ENCODE assay signal across 10 cellular contexts in genomic region chr17:57903961-57904360, GRCh38. TPM values are rescaled to one million over a fixed set of nuclear protein-coding genes. Genes with fewer than 3 reads are reported as not detected.
A peak's percentile ranks its signal among the peaks of the same experiment; 100 is the strongest.
DNase-seq lines count a peak whose midpoint lies in the region; ATAC-seq and TF ChIP-seq lines count a peak whose summit lies in the region.
"Had no signal": no experiment of that assay in that cellular context is flagged by ENCODE, and none has a peak within 500 bp of the region (broad histone marks: within the 10 kb centered on the region; RNA-seq: fewer than 3 reads in every experiment).

No MANE protein-coding gene starts in this region.

- no peak for ATAC-seq in T-cell (replicated peaks in 1 of 4)
- no peak for ATAC-seq in stimulated activated effector memory CD8-positive, alpha-beta T cell treated with anti-CD3 and anti-CD28 coated beads, Interleukin-12 subunit alpha, Interleukin-12 subunit beta, amount 100 ng/mL, for 72 hours

- CTCF ChIA-PET in T-cell (lab: Charles Lee) = no interaction called here
- CTCF ChIA-PET in activated CD4-positive, alpha-beta memory T cell treated with anti-CD3 and anti-CD28 coated beads for 36 hours (lab: Charles Lee) = interaction anchor here (1.0 to 2.7 kb wide), 2 partner anchors 11 to 95 kb away, joined by 4 to 12 read pairs; no protein-coding TSS in a partner anchor

- H3K79me2 ChIP-seq in ACC112 (ENCODE audit: control insufficient read depth, insufficient read depth, low read length, unreplicated experiment) (peaks cover 28% of the 10 kb centered on the region), fibroblast of lung (ENCODE audit: control insufficient read depth, insufficient read depth, low read length) (peaks cover 24% of the 10 kb centered on the region)

- H3K36me3 ChIP-seq in ACC112 (ENCODE audit: insufficient read depth, low read length) (no peaks in the 10 kb centered on the region), Peyer's patch (no peaks in the 10 kb centered on the region), fibroblast of lung (ENCODE audit: control insufficient read depth, insufficient read depth, low read length) (no peaks in the 10 kb centered on the region), rectal smooth muscle tissue (ENCODE audit: control insufficient read depth, insufficient read depth, low read length) (no peaks in the 10 kb centered on the region)

- DNase-seq in Peyer's patch (no peak), fibroblast of lung (ENCODE audit: low read depth in 2 of 2) (no peak), T-cell (no peak), nucleus accumbens (lab: John Stamatoyannopoulos, UW) (no peak)
- no peak for DNase-seq in activated CD4-positive, alpha-beta memory T cell treated with anti-CD3 and anti-CD28 coated beads for 36 hours
- no peak for DNase-seq in stimulated activated effector memory CD8-positive, alpha-beta T cell treated with anti-CD3 and anti-CD28 coated beads, Interleukin-12 subunit alpha, Interleukin-12 subunit beta, amount 100 ng/mL, for 72 hours (ENCODE audit: low spot score in 2 of 2)
- DNase-seq: NCI-H1930 had no signal

- no peaks in the 10 kb centered on the region for H3K36me3 Mint-ChIP-seq in T-cell
- H3K36me3 Mint-ChIP-seq in activated CD4-positive, alpha-beta memory T cell treated with anti-CD3 and anti-CD28 coated beads for 36 hours = no peaks in the 10 kb centered on the region
- no peaks in the 10 kb centered on the region for H3K36me3 Mint-ChIP-seq in stimulated activated effector memory CD8-positive, alpha-beta T cell treated with anti-CD3 and anti-CD28 coated beads, Interleukin-12 subunit alpha, Interleukin-12 subunit beta, amount 100 ng/mL, for 72 hours

- H3K27me3 ChIP-seq in ACC112 (ENCODE audit: insufficient read depth, low read length) (no peaks in the 10 kb centered on the region), Peyer's patch (no peaks in the 10 kb centered on the region), fibroblast of lung (ENCODE audit: control insufficient read depth, insufficient read depth, low read length) (no peaks in the 10 kb centered on the region), rectal smooth muscle tissue (ENCODE audit: control insufficient read depth, insufficient read depth, low read length) (no peaks in the 10 kb centered on the region)

- H3K9me3 ChIP-seq in Peyer's patch (no peaks in the 10 kb centered on the region), fibroblast of lung (ENCODE audit: control insufficient read depth, insufficient read depth, low read depth, low read length) (no peaks in the 10 kb centered on the region)

- H3K9me3 Mint-ChIP-seq in T-cell = no peaks in the 10 kb centered on the region
- H3K9me3 Mint-ChIP-seq in activated CD4-positive, alpha-beta memory T cell treated with anti-CD3 and anti-CD28 coated beads for 36 hours = no peaks in the 10 kb centered on the region
- H3K9me3 Mint-ChIP-seq in stimulated activated effector memory CD8-positive, alpha-beta T cell treated with anti-CD3 and anti-CD28 coated beads, Interleukin-12 subunit alpha, Interleukin-12 subunit beta, amount 100 ng/mL, for 72 hours = no peaks in the 10 kb centered on the region
- H3K9me3 Mint-ChIP-seq: central memory CD8-positive, alpha-beta T cell had no signal

- H3K27ac Mint-ChIP-seq in T-cell = no peak overlapping the region
- no peak overlapping the region for H3K27ac Mint-ChIP-seq in activated CD4-positive, alpha-beta memory T cell treated with anti-CD3 and anti-CD28 coated beads for 36 hours
- no peak overlapping the region for H3K27ac Mint-ChIP-seq in stimulated activated effector memory CD8-positive, alpha-beta T cell treated with anti-CD3 and anti-CD28 coated beads, Interleukin-12 subunit alpha, Interleukin-12 subunit beta, amount 100 ng/mL, for 72 hours

- H3K9ac ChIP-seq in fibroblast of lung (ENCODE audit: insufficient read depth, low read length) (no peak overlapping the region), rectal smooth muscle tissue (ENCODE audit: low read length) (no peak overlapping the region)

- no peaks in the 10 kb centered on the region for H4K20me1 ChIP-seq in fibroblast of lung (ENCODE audit: control insufficient read depth, extremely low read depth, insufficient read depth, low read length)

- no peak overlapping the region for H3K4me3 ChIP-seq in ACC112 (ENCODE audit: low read depth, low read length)
- H3K4me3 ChIP-seq in Peyer's patch = no peak overlapping the region
- no peak overlapping the region for H3K4me3 ChIP-seq in fibroblast of lung (replicated peaks in 1 of 4; ENCODE audit: control extremely low read depth in 1 of 4, insufficient read depth in 1 of 4, low read depth in 3 of 4, low read length in 4 of 4)
- no peak overlapping the region for H3K4me3 ChIP-seq in rectal smooth muscle tissue (ENCODE audit: low read length)

- no peak for TF ChIP-seq CTCF in Peyer's patch (IDR thresholded peaks at IDR 0.05)
- no peak for TF ChIP-seq CTCF in fibroblast of lung (conservative IDR thresholded peaks at IDR 0.05 in 1 of 2, IDR thresholded peaks at IDR 0.05 in 1 of 2; ENCODE audit: low read depth in 1 of 2, low read length in 2 of 2)

- H3K4me2 ChIP-seq in fibroblast of lung (ENCODE audit: extremely low read depth, insufficient read depth, low read length) = no peak overlapping the region

- intact Hi-C loops in activated CD4-positive, alpha-beta memory T cell treated with anti-CD3 and anti-CD28 coated beads for 36 hours (cut with micrococcal nuclease) = no loop called here

- H2AFZ ChIP-seq in ACC112 (ENCODE audit: low read length, unreplicated experiment) (no peak overlapping the region), fibroblast of lung (ENCODE audit: low read length) (no peak overlapping the region)

- POLR2A ChIA-PET in T-cell (lab: Charles Lee) = interaction anchor here in 1 of 2 donors (0.7 kb wide), 1 partner anchor 17 kb away, joined by 3 read pairs; no protein-coding TSS in a partner anchor
- POLR2A ChIA-PET in activated CD4-positive, alpha-beta memory T cell treated with anti-CD3 and anti-CD28 coated beads for 36 hours (lab: Charles Lee) = no interaction called here

- H3K27me3 Mint-ChIP-seq in T-cell = no peaks in the 10 kb centered on the region
- H3K27me3 Mint-ChIP-seq in activated CD4-positive, alpha-beta memory T cell treated with anti-CD3 and anti-CD28 coated beads for 36 hours = no peaks in the 10 kb centered on the region
- H3K27me3 Mint-ChIP-seq: central memory CD8-positive, alpha-beta T cell had no signal

- H3K4me1 ChIP-seq in ACC112 (ENCODE audit: control insufficient read depth, insufficient read depth, low read length, unreplicated experiment) (peaks cover 35% of the 10 kb centered on the region), Peyer's patch (peaks cover 17 to 51% (median 25%) of the 10 kb centered on the region in 4 donors), fibroblast of lung (ENCODE audit: control insufficient read depth, extremely low read depth, insufficient read depth, low read length) (peaks cover 31% of the 10 kb centered on the region), rectal smooth muscle tissue (ENCODE audit: control insufficient read depth, insufficient read depth, low read length) (peaks cover 67% of the 10 kb centered on the region)

- H3K4me3 Mint-ChIP-seq in T-cell = no peak overlapping the region
- no peak overlapping the region for H3K4me3 Mint-ChIP-seq in activated CD4-positive, alpha-beta memory T cell treated with anti-CD3 and anti-CD28 coated beads for 36 hours
- no peak overlapping the region for H3K4me3 Mint-ChIP-seq in stimulated activated effector memory CD8-positive, alpha-beta T cell treated with anti-CD3 and anti-CD28 coated beads, Interleukin-12 subunit alpha, Interleukin-12 subunit beta, amount 100 ng/mL, for 72 hours
- H3K4me3 Mint-ChIP-seq: central memory CD8-positive, alpha-beta T cell had no signal

- H3K4me1 Mint-ChIP-seq in T-cell = peaks cover 13 to 24% (median 21%) of the 10 kb centered on the region in 3 donors
- peaks cover 6% of the 10 kb centered on the region for H3K4me1 Mint-ChIP-seq in activated CD4-positive, alpha-beta memory T cell treated with anti-CD3 and anti-CD28 coated beads for 36 hours (ENCODE audit: low read depth)
- H3K4me1 Mint-ChIP-seq in stimulated activated effector memory CD8-positive, alpha-beta T cell treated with anti-CD3 and anti-CD28 coated beads, Interleukin-12 subunit alpha, Interleukin-12 subunit beta, amount 100 ng/mL, for 72 hours = peaks cover 8% of the 10 kb centered on the region
- H3K4me1 Mint-ChIP-seq: central memory CD8-positive, alpha-beta T cell had no signal

- H3K27ac ChIP-seq in ACC112 (ENCODE audit: low read depth, low read length) (peak overlapping the region; percentile 84; the same call in 1 of the 2 replicates), Peyer's patch (peak overlapping the region; percentile 31 to 94 (median 88)), fibroblast of lung (ENCODE audit: insufficient read depth, low read length) (peak overlapping the region; percentile 2), rectal smooth muscle tissue (ENCODE audit: low read depth, low read length) (peak overlapping the region; percentile 88)

- TF ChIP-seq POLR2A in Peyer's patch (IDR thresholded peaks at IDR 0.05) = no peak

RNA-seq across cellular contexts. Expression of gene CUEDC1, which starts 51.3 kb away (rescaled TPM):
- 10 to 100 TPM; 10.2 to 45.4 (median 19.2) TPM for total RNA-seq in Peyer's patch
- 6.2 and 11.9 TPM in 2 replicates for total RNA-seq in fibroblast of lung
- 25.6 and 34.9 TPM in 2 replicates for polyA plus RNA-seq in fibroblast of lung
- 26.6 and 35.9 TPM in 2 replicates for polyA plus RNA-seq in fibroblast of lung (2012)
- polyA minus RNA-seq in fibroblast of lung (ENCODE audit: low replicate concordance) = 25.6 and 37.1 TPM in 2 replicates
- 1 to 10 TPM in 1 of 5 donors, under 1 TPM in 3, not detected in 1; 0.33 to 1.4 (median 0.74) TPM for total RNA-seq in T-cell
- under 1 TPM; 0.29 to 0.36 TPM for total RNA-seq in activated CD4-positive, alpha-beta memory T cell treated with anti-CD3 and anti-CD28 coated beads for 36 hours

RNA-seq across cellular contexts. Expression of gene MRPS23, which starts 54.1 kb away (rescaled TPM):
- total RNA-seq in Peyer's patch (1 to 10 TPM in 3 of 4 donors, under 1 TPM in 1; 0.83 to 7.4 (median 5.2) TPM), fibroblast of lung (18.5 and 27.9 TPM in 2 replicates), T-cell (10 to 100 TPM; 13.3 to 32.3 (median 25.2) TPM)
- polyA plus RNA-seq in fibroblast of lung = 40.0 and 57.6 TPM in 2 replicates
- polyA plus RNA-seq in fibroblast of lung (2012) = 43.7 and 57.2 TPM in 2 replicates
- polyA minus RNA-seq in fibroblast of lung (ENCODE audit: low replicate concordance) = 23.0 and 43.6 TPM in 2 replicates
- total RNA-seq in activated CD4-positive, alpha-beta memory T cell treated with anti-CD3 and anti-CD28 coated beads for 36 hours = 10 to 100 TPM; 58.2 to 64.1 TPM

Comparison
In these comparisons a context has a peak if more than half of its experiments do, and no peak if none do; other contexts are left out.
1. H3K27ac ChIP-seq: peak in every context shown above with its lines; median percentile 88 in rectal smooth muscle tissue; 88 in Peyer's patch; 84 in ACC112; 2 in fibroblast of lung.